8 cellular contexts compared by ENCODE assay signal in the genomic region with DNA sequence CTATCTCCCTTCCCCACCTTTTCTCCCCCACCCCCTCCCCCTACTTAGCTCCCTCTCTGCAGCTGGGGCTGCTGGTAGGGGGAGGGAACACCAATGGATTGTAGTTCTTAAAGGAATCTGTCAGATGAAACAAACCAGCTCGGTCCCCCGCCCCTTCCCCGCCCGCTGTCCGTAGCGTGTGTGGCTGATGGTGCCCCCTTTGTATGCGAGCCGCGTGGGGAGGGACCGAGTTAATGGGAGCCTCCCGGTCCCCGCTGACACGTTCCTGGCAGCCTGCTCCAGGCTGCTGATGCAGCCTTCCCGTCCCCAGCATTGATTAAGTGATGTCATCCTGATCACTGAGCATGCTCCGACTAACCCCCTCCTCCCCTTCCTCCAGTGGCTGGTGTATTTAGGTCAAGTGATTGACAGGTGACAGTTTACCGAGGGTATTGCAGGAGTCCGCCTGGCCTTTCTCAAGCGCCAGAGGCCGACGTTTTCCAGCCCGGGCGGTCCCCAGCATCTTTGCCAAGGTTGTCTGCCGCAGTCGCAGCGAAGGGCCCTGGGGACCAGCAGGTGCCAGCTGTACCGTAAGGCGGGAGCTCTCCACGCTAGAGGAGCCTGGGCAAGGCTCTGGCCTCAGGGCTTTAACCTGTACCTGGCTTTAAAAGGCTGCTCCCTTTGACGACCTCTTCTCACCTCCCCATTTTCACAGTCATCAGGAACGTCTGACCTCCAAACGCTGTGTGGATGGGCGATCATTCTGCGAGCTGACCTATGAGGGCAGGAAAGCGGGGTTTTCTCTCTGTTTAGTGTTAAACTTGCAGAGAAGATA. TPM values are rescaled to one million over a fixed set of nuclear protein-coding genes. Genes with fewer than 3 reads are reported as not detected.
DNase-seq lines count a peak whose midpoint lies in the region; ATAC-seq, FAIRE-seq and TF ChIP-seq lines count a peak whose summit lies in the region.

No MANE protein-coding gene starts in this region.

- H3K27ac Mint-ChIP-seq in activated T-helper 1 cell treated with anti-CD3 and anti-CD28 coated beads, Interleukin-12 subunit alpha, Interleukin-12 subunit beta, Interleukin-2, Interleukin-4 antibody, amounts not matched to agents 30 ng/mL and 10 ng/mL and 1 ng/mL, durations not matched to agents 14 hours and 24 hours and 36 hours = peak overlapping the region; percentile 77

- 14 to 16% methylated on average over 34 of the region's 34 CpGs for WGBS in sigmoid colon, 2 donors

- H3K4me1 Mint-ChIP-seq in activated T-helper 1 cell treated with anti-CD3 and anti-CD28 coated beads, Interleukin-12 subunit alpha, Interleukin-12 subunit beta, Interleukin-2, Interleukin-4 antibody, amounts not matched to agents 30 ng/mL and 10 ng/mL and 1 ng/mL, durations not matched to agents 14 hours and 24 hours and 36 hours (ENCODE audit: low read depth) = peaks cover 15% of the 10 kb centered on the region

- no peak for TF ChIP-seq POLR2A in sigmoid colon (IDR thresholded peaks at IDR 0.05)

- H3K4me3 ChIP-seq in sigmoid colon = peak overlapping the region in 3 of 4 donors; percentile 43 to 54 (median 49)

- H3K36me3 ChIP-seq in sigmoid colon = no peaks in the 10 kb centered on the region

- TF ChIP-seq CTCF in sigmoid colon (IDR thresholded peaks at IDR 0.05) = no peak

- peak; percentile 39 for ATAC-seq in GM21717 (IDR thresholded peaks at IDR 0.05; ENCODE audit: unreplicated experiment)

- no peak for FAIRE-seq in GM19239 (lab: Jason Lieb, UNC)

- peak overlapping the region; percentile 91 for H3K4me3 Mint-ChIP-seq in activated T-helper 1 cell treated with anti-CD3 and anti-CD28 coated beads, Interleukin-12 subunit alpha, Interleukin-12 subunit beta, Interleukin-2, Interleukin-4 antibody, amounts not matched to agents 30 ng/mL and 10 ng/mL and 1 ng/mL, durations not matched to agents 14 hours and 24 hours and 36 hours

- H3K27ac ChIP-seq in sigmoid colon = peak overlapping the region in 1 of 4 donors; percentile 29

- intact Hi-C loops in activated T-helper 1 cell treated with anti-CD3 and anti-CD28 coated beads, Interleukin-12 subunit alpha, Interleukin-12 subunit beta, Interleukin-2, Interleukin-4 antibody, amounts not matched to agents 30 ng/mL and 10 ng/mL and 1 ng/mL, durations not matched to agents 14 hours and 24 hours and 36 hours (cut with micrococcal nuclease) = loop anchor here (1.0 to 5.0 kb wide), 6 partner anchors 50 to 856 kb away; a partner anchor contains a TSS
- intact Hi-C loops in sigmoid colon (cut with DNase I) = loop anchor here (10.0 kb wide), 1 partner anchor 232 kb away; a partner anchor contains a TSS

- TF ChIP-seq EP300 in sigmoid colon (IDR thresholded peaks at IDR 0.05) = no peak

- DNase-seq in NCI-H345 treated with DMSO at 0.1 percent for 48 hours (lab: John Stamatoyannopoulos, UW; ENCODE audit: unreplicated experiment) (peak; percentile 86), hypothalamus (lab: John Stamatoyannopoulos, UW) (peak in 48 of 51 donors; percentile 21 to 81 (median 58)), sigmoid colon (no peak), SIG-M5 (lab: John Stamatoyannopoulos, UW) (no peak), AML-193 (lab: John Stamatoyannopoulos, UW) (no peak), GM19239 (ENCODE audit: insufficient read length, low spot score) (no peak)
- DNase-seq in activated T-helper 1 cell treated with anti-CD3 and anti-CD28 coated beads, Interleukin-12 subunit alpha, Interleukin-12 subunit beta, Interleukin-2, Interleukin-4 antibody, amounts not matched to agents 30 ng/mL and 10 ng/mL and 1 ng/mL, durations not matched to agents 14 hours and 24 hours and 36 hours (ENCODE audit: low spot score) = peak; percentile 62

- H3K27me3 Mint-ChIP-seq in activated T-helper 1 cell treated with anti-CD3 and anti-CD28 coated beads, Interleukin-12 subunit alpha, Interleukin-12 subunit beta, Interleukin-2, Interleukin-4 antibody, amounts not matched to agents 30 ng/mL and 10 ng/mL and 1 ng/mL, durations not matched to agents 14 hours and 24 hours and 36 hours (ENCODE audit: insufficient read depth) = peaks cover 14% of the 10 kb centered on the region

- peaks cover 9% of the 10 kb centered on the region for H3K9me3 Mint-ChIP-seq in activated T-helper 1 cell treated with anti-CD3 and anti-CD28 coated beads, Interleukin-12 subunit alpha, Interleukin-12 subunit beta, Interleukin-2, Interleukin-4 antibody, amounts not matched to agents 30 ng/mL and 10 ng/mL and 1 ng/mL, durations not matched to agents 14 hours and 24 hours and 36 hours

- peaks cover 0 to 29% (median 23%) of the 10 kb centered on the region in 4 donors for H3K4me1 ChIP-seq in sigmoid colon

- peaks cover 0 to 5% (median 0%) of the 10 kb centered on the region in 4 donors for H3K9me3 ChIP-seq in sigmoid colon

- peaks cover 12% of the 10 kb centered on the region for H3K36me3 Mint-ChIP-seq in activated T-helper 1 cell treated with anti-CD3 and anti-CD28 coated beads, Interleukin-12 subunit alpha, Interleukin-12 subunit beta, Interleukin-2, Interleukin-4 antibody, amounts not matched to agents 30 ng/mL and 10 ng/mL and 1 ng/mL, durations not matched to agents 14 hours and 24 hours and 36 hours (ENCODE audit: low read depth)

- H3K27me3 ChIP-seq in sigmoid colon = peaks cover 16 to 45% (median 21%) of the 10 kb centered on the region in 3 donors

RNA-seq across cellular contexts. Expression of a gene that starts 1.8 kb away (rescaled TPM):
- 17.9 and 20.7 TPM in 2 replicates for total RNA-seq in activated T-helper 1 cell treated with anti-CD3 and anti-CD28 coated beads, Interleukin-12 subunit alpha, Interleukin-12 subunit beta, Interleukin-2, Interleukin-4 antibody, amounts not matched to agents 30 ng/mL and 10 ng/mL and 1 ng/mL, durations not matched to agents 14 hours and 24 hours and 36 hours
- total RNA-seq in sigmoid colon = 10 to 100 TPM in 1 of 4 donors, 1 to 10 TPM in 3; 7.3 to 11.1 (median 7.9) TPM
- polyA plus RNA-seq in sigmoid colon = 1 to 10 TPM in 2 of 3 donors, under 1 TPM in 1; 0.23 to 2.1 (median 1.2) TPM

Comparison
In these comparisons a context has a peak if more than half of its experiments do, and no peak if none do; other contexts are left out.
1. DNase-seq: peak in NCI-H345 treated with DMSO at 0.1 percent for 48 hours (single experiment), activated T-helper 1 cell treated with anti-CD3 and anti-CD28 coated beads, Interleukin-12 subunit alpha, Interleukin-12 subunit beta, Interleukin-2, Interleukin-4 antibody, amounts not matched to agents 30 ng/mL and 10 ng/mL and 1 ng/mL, durations not matched to agents 14 hours and 24 hours and 36 hours (single experiment) and hypothalamus (48 of 51); none in sigmoid colon (single experiment), SIG-M5 (single experiment), AML-193 (0 of 2) and GM19239 (single experiment).